In genomic region chr2:234481301-234481700, GRCh38 we compare ENCODE assay signal across 28 cellular contexts.
"Had no signal": no experiment of that assay in that cellular context is flagged by ENCODE, and none has a peak within 500 bp of the region (broad histone marks: within the 10 kb centered on the region; RNA-seq: fewer than 3 reads in every experiment).

No MANE protein-coding gene starts in this region.

- H3K4me3 ChIP-seq: esophagus squamous epithelium, neural progenitor cell, psoas muscle, sigmoid colon, stomach, thyroid gland, upper lobe of right lung had no signal

- H3K4me3 Mint-ChIP-seq: activated CD4-positive, alpha-beta T cell treated with anti-CD3 and anti-CD28 coated beads, Interleukin-2, amount 10 ng/mL, durations not matched to agents 24 days and 14 days; activated CD8-positive, alpha-beta T cell treated with anti-CD3 and anti-CD28 coated beads, Interleukin-2, amount 10 ng/mL, durations not matched to agents 7 days and 5 days; activated naive CD4-positive, alpha-beta T cell treated with anti-CD3 and anti-CD28 coated beads, Interleukin-2, amount 10 ng/mL, durations not matched to agents 7 days and 5 days; dendritic cell treated with granulocyte-macrophage colony-stimulating factor and Interleukin-4, amounts not matched to agents 40 ng/mL and 50 ng/mL, for 4 days; neural progenitor cell; stimulated activated memory B cell treated with anti-CD40 and anti-IgM and Interleukin-4, amounts not matched to agents 10 μg/mL and 1 μg/mL and 100 μg/mL, for 72 hours; T-helper 1 cell treated with Interleukin-12 subunit alpha and Interleukin-12 subunit beta and Interleukin-4 antibody, amounts not matched to agents 30 μg/mL and 1 μg/mL, for 36 hours had no signal

- H3K4me2 ChIP-seq: neural progenitor cell had no signal

- H3K27ac ChIP-seq: epithelial cell of prostate, esophagus squamous epithelium, neural progenitor cell, parathyroid adenoma, psoas muscle, sigmoid colon, stomach, thyroid gland, upper lobe of right lung, WERI-Rb-1 had no signal

- H3K79me2 ChIP-seq: parathyroid adenoma had no signal

- H3K9me3 Mint-ChIP-seq: activated CD4-positive, alpha-beta T cell treated with anti-CD3 and anti-CD28 coated beads, Interleukin-2, amount 10 ng/mL, durations not matched to agents 24 days and 14 days; activated naive CD4-positive, alpha-beta T cell treated with anti-CD3 and anti-CD28 coated beads, Interleukin-2, amount 10 ng/mL, durations not matched to agents 7 days and 5 days; dendritic cell treated with granulocyte-macrophage colony-stimulating factor and Interleukin-4, amounts not matched to agents 40 ng/mL and 50 ng/mL, for 4 days; stimulated activated memory B cell treated with anti-CD40 and anti-IgM and Interleukin-4, amounts not matched to agents 10 μg/mL and 1 μg/mL and 100 μg/mL, for 72 hours; T-helper 1 cell treated with Interleukin-12 subunit alpha and Interleukin-12 subunit beta and Interleukin-4 antibody, amounts not matched to agents 30 μg/mL and 1 μg/mL, for 36 hours had no signal

- H3K27me3 ChIP-seq: esophagus squamous epithelium, neural progenitor cell, sigmoid colon, stomach, thyroid gland, upper lobe of right lung had no signal

- DNase-seq: activated CD4-positive, alpha-beta T cell treated with anti-CD3 and anti-CD28 coated beads, Interleukin-2, amount 10 ng/mL, durations not matched to agents 24 days and 14 days; activated CD8-positive, alpha-beta T cell treated with anti-CD3 and anti-CD28 coated beads, Interleukin-2, amount 10 ng/mL, durations not matched to agents 7 days and 5 days; activated gamma-delta T cell; activated naive CD4-positive, alpha-beta T cell treated with anti-CD3 and anti-CD28 coated beads, Interleukin-2, amount 10 ng/mL, durations not matched to agents 7 days and 5 days; amygdala; caudate nucleus; esophagus squamous epithelium; foreskin melanocyte; left cardiac atrium; left ventricle myocardium superior; occipital lobe; psoas muscle; sigmoid colon; small intestine; stimulated activated CD4-positive, alpha-beta T cell treated with anti-CD3 and anti-CD28 coated beads, Interleukin-4, amount 100 ng/mL, for 24 hours; stomach; SW 1271; T1000; thyroid gland; upper lobe of right lung; WERI-Rb-1 had no signal

- H3K4me1 ChIP-seq: neural progenitor cell, parathyroid adenoma, psoas muscle, sigmoid colon, thyroid gland, upper lobe of right lung had no signal

- H3K9me3 ChIP-seq: esophagus squamous epithelium, psoas muscle, sigmoid colon, stomach, thyroid gland, upper lobe of right lung had no signal

- H2AFZ ChIP-seq: neural progenitor cell, parathyroid adenoma had no signal

- H3K27me3 Mint-ChIP-seq: activated CD4-positive, alpha-beta T cell treated with anti-CD3 and anti-CD28 coated beads, Interleukin-2, amount 10 ng/mL, durations not matched to agents 24 days and 14 days; activated naive CD4-positive, alpha-beta T cell treated with anti-CD3 and anti-CD28 coated beads, Interleukin-2, amount 10 ng/mL, durations not matched to agents 7 days and 5 days; stimulated activated memory B cell treated with anti-CD40 and anti-IgM and Interleukin-4, amounts not matched to agents 10 μg/mL and 1 μg/mL and 100 μg/mL, for 72 hours had no signal

- H3K36me3 ChIP-seq: esophagus squamous epithelium, neural progenitor cell, sigmoid colon, stomach, thyroid gland, upper lobe of right lung, WERI-Rb-1 had no signal

- H3K36me3 Mint-ChIP-seq: stimulated activated memory B cell treated with anti-CD40 and anti-IgM and Interleukin-4, amounts not matched to agents 10 μg/mL and 1 μg/mL and 100 μg/mL, for 72 hours had no signal

- ATAC-seq: activated CD4-positive, CD25-positive, alpha-beta regulatory T cell treated with anti-CD3 and anti-CD28 coated beads, Interleukin-2, amount 50 U/mL, for 24 hours; activated CD8-positive, alpha-beta T cell treated with anti-CD3 and anti-CD28 coated beads, Interleukin-2, amount 10 ng/mL, durations not matched to agents 7 days and 5 days; left cardiac atrium; left ventricle myocardium superior; psoas muscle; stimulated activated memory B cell treated with anti-CD40 and anti-IgM and Interleukin-4, amounts not matched to agents 10 μg/mL and 1 μg/mL and 100 μg/mL, for 72 hours; upper lobe of right lung had no signal

- H3K27ac Mint-ChIP-seq: activated CD4-positive, alpha-beta T cell treated with anti-CD3 and anti-CD28 coated beads, Interleukin-2, amount 10 ng/mL, durations not matched to agents 24 days and 14 days; activated CD8-positive, alpha-beta T cell treated with anti-CD3 and anti-CD28 coated beads, Interleukin-2, amount 10 ng/mL, durations not matched to agents 7 days and 5 days; activated naive CD4-positive, alpha-beta T cell treated with anti-CD3 and anti-CD28 coated beads, Interleukin-2, amount 10 ng/mL, durations not matched to agents 7 days and 5 days; dendritic cell treated with granulocyte-macrophage colony-stimulating factor and Interleukin-4, amounts not matched to agents 40 ng/mL and 50 ng/mL, for 4 days; neural progenitor cell; stimulated activated memory B cell treated with anti-CD40 and anti-IgM and Interleukin-4, amounts not matched to agents 10 μg/mL and 1 μg/mL and 100 μg/mL, for 72 hours had no signal
